In the genomic region with DNA sequence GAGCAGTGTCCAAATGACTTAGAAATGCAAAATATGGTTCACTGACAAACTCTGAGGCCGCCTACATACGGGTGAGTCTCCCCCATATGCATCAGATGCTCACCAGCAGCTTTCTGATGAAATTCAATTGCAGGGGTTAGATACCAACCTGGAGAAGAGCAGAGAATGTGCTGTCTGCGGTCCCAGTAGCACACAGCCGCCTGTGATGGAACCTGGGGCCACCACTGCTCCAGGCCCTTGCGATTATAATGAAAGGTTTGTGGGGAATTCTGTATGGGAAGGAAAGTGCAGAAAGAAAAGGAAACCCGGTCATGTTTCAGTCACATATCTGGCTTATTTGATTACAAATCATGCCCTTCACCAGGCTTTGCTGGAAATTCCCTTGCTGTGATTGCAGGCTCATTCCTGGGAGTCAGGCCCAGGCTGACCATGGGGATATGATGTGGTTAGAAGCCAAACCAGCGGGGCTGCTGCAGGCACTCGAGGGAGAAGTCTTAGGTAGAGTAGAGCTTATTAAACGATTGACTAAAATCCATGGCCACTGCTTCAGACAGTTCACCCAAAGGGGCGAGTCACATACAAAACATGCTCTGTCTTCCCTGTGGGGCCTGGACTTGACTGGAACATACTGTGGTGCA, we compare ENCODE assay signal across 20 cellular contexts. TPM values are rescaled to one million over a fixed set of nuclear protein-coding genes. Genes with fewer than 3 reads are reported as not detected.
DNase-seq lines count a peak whose midpoint lies in the region; TF ChIP-seq lines count a peak whose summit lies in the region.
"Had no signal": no experiment of that assay in that cellular context is flagged by ENCODE, and none has a peak within 500 bp of the region (broad histone marks: within the 10 kb centered on the region; RNA-seq: fewer than 3 reads in every experiment).

No MANE protein-coding gene starts in this region.

- TF ChIP-seq CTCF in tibial artery (IDR thresholded peaks at IDR 0.05) = no peak

- DNase-seq in Daoy (ENCODE audit: low read depth) (peak; percentile 65), NCI-H226 (peak; percentile 54), fibroblast of gingiva (ENCODE audit: low read depth) (peak; percentile 57), renal cortical epithelial cell (ENCODE audit: low read depth) (peak; percentile 58), caudate nucleus (lab: John Stamatoyannopoulos, UW) (no peak), tibial artery (no peak), H7 (no peak)
- DNase-seq: activated CD4-positive, alpha-beta memory T cell treated with anti-CD3 and anti-CD28 coated beads for 36 hours; activated T-cell treated with anti-CD3 and anti-CD28 coated beads, Interleukin-2, amount 50 U/mL, for 1 hour; DMS 273 treated with DMSO at 0.1 percent for 48 hours; H9; KG1; midbrain; NCI-H82; nucleus accumbens; sigmoid colon; substantia nigra had no signal

- peaks cover 0 to 19% (median 0%) of the 10 kb centered on the region in 4 donors for H3K4me1 ChIP-seq in tibial artery
- H3K4me1 ChIP-seq: breast epithelium, esophagus muscularis mucosa, sigmoid colon had no signal

- no peak overlapping the region for H3K27ac ChIP-seq in caudate nucleus (ENCODE audit: low read depth, low read length)
- H3K27ac ChIP-seq in tibial artery = no peak overlapping the region
- H3K27ac ChIP-seq: breast epithelium, C4-2B, esophagus muscularis mucosa, sigmoid colon had no signal

- no peaks in the 10 kb centered on the region for H3K9me3 ChIP-seq in tibial artery
- H3K9me3 ChIP-seq: breast epithelium, esophagus muscularis mucosa, sigmoid colon had no signal

- intact Hi-C loops in tibial artery (cut with DNase I; ENCODE audit: low total_unique reads) = no loop called here

- H3K36me3 ChIP-seq in tibial artery (no peaks in the 10 kb centered on the region), H7 (replicated peaks; ENCODE audit: control insufficient read depth, insufficient read depth, low read length) (no peaks in the 10 kb centered on the region)
- H3K36me3 ChIP-seq: breast epithelium, sigmoid colon had no signal

- no peak overlapping the region for H3K4me3 ChIP-seq in tibial artery
- H3K4me3 ChIP-seq in H7 (ENCODE audit: insufficient read depth, low read depth, low read length) = no peak overlapping the region
- H3K4me3 ChIP-seq: breast epithelium, esophagus muscularis mucosa, sigmoid colon had no signal

- no peaks in the 10 kb centered on the region for H3K27me3 ChIP-seq in tibial artery
- no peaks in the 10 kb centered on the region for H3K27me3 ChIP-seq in H7 (ENCODE audit: control insufficient read depth, insufficient read depth, low read length)
- H3K27me3 ChIP-seq: breast epithelium, esophagus muscularis mucosa, sigmoid colon had no signal

RNA-seq across cellular contexts. Expression of a gene that starts 16.4 kb away (rescaled TPM):
- 0.17 and 0.18 TPM in 2 replicates for total RNA-seq in Daoy (2014; rRNA removed; shearing (Covaris generic))
- total RNA-seq in renal cortical epithelial cell = under 0.01 and 0.35 TPM in 2 replicates
- 0.07 and 0.15 TPM in 2 replicates for total RNA-seq in H7 (2014; rRNA removed; shearing (Covaris generic))

RNA-seq across cellular contexts. Expression of a gene that starts 47.5 kb away (rescaled TPM):
- total RNA-seq in Daoy (2014; rRNA removed; shearing (Covaris generic)) = 35.7 and 55.8 TPM in 2 replicates
- 9.0 and 29.4 TPM in 2 replicates for total RNA-seq in renal cortical epithelial cell
- 12.2 and 15.9 TPM in 2 replicates for total RNA-seq in H7 (2014; rRNA removed; shearing (Covaris generic))

Comparison
In these comparisons a context has a peak if more than half of its experiments do, and no peak if none do; other contexts are left out.
1. DNase-seq: peak in Daoy (single experiment), NCI-H226 (single experiment), fibroblast of gingiva (single experiment) and renal cortical epithelial cell (single experiment); none in caudate nucleus (0 of 61), tibial artery (0 of 2) and H7 (single experiment).